1 cellular context compared by ENCODE assay signal in the genomic region with DNA sequence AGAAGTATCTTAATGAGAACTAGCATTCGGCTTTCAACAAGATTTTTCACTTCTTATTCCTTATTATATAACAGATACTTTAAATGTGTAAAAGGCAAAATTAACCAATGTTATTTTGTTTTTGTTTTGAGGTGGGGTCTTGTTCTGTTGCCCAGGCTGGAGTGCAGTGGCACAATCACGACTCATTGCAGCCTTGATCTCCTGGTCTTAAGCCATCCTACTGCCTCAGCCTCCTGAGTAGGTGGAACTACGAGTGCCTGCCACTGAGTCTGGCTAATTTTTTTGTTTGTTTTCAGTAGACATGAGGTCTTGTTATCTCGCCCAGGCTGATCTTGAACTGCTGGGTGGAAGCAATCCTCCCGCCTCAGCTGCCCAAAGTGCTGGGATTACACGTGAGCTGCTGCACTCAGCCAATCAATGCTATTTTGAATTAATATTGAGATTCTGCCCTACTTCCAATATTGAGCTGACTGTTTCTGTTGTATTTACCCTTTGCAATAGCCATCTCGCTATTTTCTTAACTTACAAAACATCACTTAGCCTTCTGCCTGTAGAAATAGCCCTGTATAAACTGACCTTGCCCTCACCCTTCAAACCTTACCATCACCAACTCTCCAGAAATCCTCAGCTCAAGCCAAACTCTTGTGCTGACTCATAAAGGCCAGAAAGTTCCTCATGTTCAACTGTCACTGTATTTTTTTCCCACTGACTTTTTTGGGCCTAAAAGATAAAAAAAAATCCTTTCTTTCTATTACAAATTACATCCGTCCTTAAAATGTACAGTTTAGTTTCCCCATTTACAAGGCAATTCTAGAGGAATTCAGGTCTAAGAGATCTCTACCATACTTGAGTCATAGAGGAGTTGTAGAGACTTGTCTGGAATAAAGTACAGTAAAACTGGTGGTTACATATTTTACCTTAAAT.
TF ChIP-seq lines count a peak whose summit lies in the region.

No MANE protein-coding gene starts in this region.

TF ChIP-seq in H1, 55 proteins besides CTCF, POLR2A, EP300 and RAD21:
- TF ChIP-seq CHD2 (IDR thresholded peaks at IDR 0.05; ENCODE audit: low read length) (no peak), ASH2L (IDR thresholded peaks at IDR 0.05; ENCODE audit: low read length) (no peak)
